Comparison of ENCODE assay signal across 13 cellular contexts in genomic region chr1:91553196-91553595, GRCh38.
A peak's percentile ranks its signal among the peaks of the same experiment; 100 is the strongest.
DNase-seq lines count a peak whose midpoint lies in the region; ATAC-seq and TF ChIP-seq lines count a peak whose summit lies in the region.
"Had no signal": no experiment of that assay in that cellular context is flagged by ENCODE, and none has a peak within 500 bp of the region (broad histone marks: within the 10 kb centered on the region; RNA-seq: fewer than 3 reads in every experiment).

No MANE protein-coding gene starts in this region.

- peak overlapping the region; percentile 2 for H3K27ac Mint-ChIP-seq in stimulated activated naive CD8-positive, alpha-beta T cell treated with anti-CD3 and anti-CD28 coated beads, Interleukin-15, Interleukin-2, amounts not matched to agents 100 ng/mL and 50 ng/mL, for 24 hours

- DNase-seq in stimulated activated naive CD8-positive, alpha-beta T cell treated with anti-CD3 and anti-CD28 coated beads, Interleukin-15, Interleukin-2, amounts not matched to agents 100 U/mL and 50 U/mL, for 24 hours, result no peak
- DNase-seq in cardiac fibroblast (ENCODE audit: low read depth in 2 of 2), result peak; percentile 82 to 83
- DNase-seq in medulla oblongata (ENCODE audit: extremely low spot score), result peak; percentile 68
- DNase-seq in NCI-H2196 (lab: John Stamatoyannopoulos, UW; ENCODE audit: unreplicated experiment), result no peak
- no peak for DNase-seq in NCI-H2171 treated with DMSO at 0.1 percent for 48 hours (lab: John Stamatoyannopoulos, UW)
- DNase-seq in middle frontal gyrus (ENCODE audit: extremely low spot score, low spot score), result no peak
- DNase-seq: activated naive CD4-positive, alpha-beta T cell treated with anti-CD3 and anti-CD28 coated beads for 36 hours; NCI-H187; sigmoid colon had no signal

- H3K4me3 ChIP-seq in cardiac fibroblast (replicated peaks in 1 of 2; ENCODE audit: low read depth in 2 of 2, low read length in 2 of 2), result no peak overlapping the region
- H3K4me3 ChIP-seq: BLaER1, sigmoid colon had no signal

- H3K4me1 Mint-ChIP-seq in stimulated activated naive CD8-positive, alpha-beta T cell treated with anti-CD3 and anti-CD28 coated beads, Interleukin-15, Interleukin-2, amounts not matched to agents 100 ng/mL and 50 ng/mL, for 24 hours (ENCODE audit: low read depth), result peaks cover 95% of the 10 kb centered on the region

- H3K36me3 Mint-ChIP-seq in stimulated activated naive CD8-positive, alpha-beta T cell treated with anti-CD3 and anti-CD28 coated beads, Interleukin-15, Interleukin-2, amounts not matched to agents 100 ng/mL and 50 ng/mL, for 24 hours (ENCODE audit: low read depth), result no peaks in the 10 kb centered on the region

- H3K9me3 Mint-ChIP-seq in stimulated activated naive CD8-positive, alpha-beta T cell treated with anti-CD3 and anti-CD28 coated beads, Interleukin-15, Interleukin-2, amounts not matched to agents 100 ng/mL and 50 ng/mL, for 24 hours, result no peaks in the 10 kb centered on the region

- H3K27me3 Mint-ChIP-seq in stimulated activated naive CD8-positive, alpha-beta T cell treated with anti-CD3 and anti-CD28 coated beads, Interleukin-15, Interleukin-2, amounts not matched to agents 100 ng/mL and 50 ng/mL, for 24 hours, result no peaks in the 10 kb centered on the region

- TF ChIP-seq CTCF in cardiac fibroblast (IDR thresholded peaks at IDR 0.05; ENCODE audit: low read depth, low read length), result no peak

- ATAC-seq in stimulated activated naive CD8-positive, alpha-beta T cell treated with anti-CD3 and anti-CD28 coated beads, Interleukin-15, Interleukin-2, amounts not matched to agents 100 U/mL and 50 U/mL, for 24 hours, result no peak
- ATAC-seq in GM18867 (IDR thresholded peaks at IDR 0.05; ENCODE audit: unreplicated experiment), result no peak
- ATAC-seq: Panc1 had no signal

- H3K4me3 Mint-ChIP-seq in stimulated activated naive CD8-positive, alpha-beta T cell treated with anti-CD3 and anti-CD28 coated beads, Interleukin-15, Interleukin-2, amounts not matched to agents 100 ng/mL and 50 ng/mL, for 24 hours, result no peak overlapping the region
- H3K4me3 Mint-ChIP-seq: activated naive CD4-positive, alpha-beta T cell treated with anti-CD3 and anti-CD28 coated beads for 36 hours had no signal

Comparison
In these comparisons a context has a peak if more than half of its experiments do, and no peak if none do; other contexts are left out.
1. DNase-seq: peak in cardiac fibroblast (2 of 2) and medulla oblongata (single experiment); none in stimulated activated naive CD8-positive, alpha-beta T cell treated with anti-CD3 and anti-CD28 coated beads, Interleukin-15, Interleukin-2, amounts not matched to agents 100 U/mL and 50 U/mL, for 24 hours (single experiment), NCI-H2196 (single experiment), NCI-H2171 treated with DMSO at 0.1 percent for 48 hours (single experiment) and middle frontal gyrus (single experiment).